In genomic region chr17:676060-676745, GRCh38 we compare ENCODE assay signal across 17 cellular contexts. TPM values are rescaled to one million over a fixed set of nuclear protein-coding genes. Genes with fewer than 3 reads are reported as not detected.
A peak's percentile ranks its signal among the peaks of the same experiment; 100 is the strongest.
DNase-seq lines count a peak whose midpoint lies in the region; ATAC-seq and TF ChIP-seq lines count a peak whose summit lies in the region.
"Had no signal": no experiment of that assay in that cellular context is flagged by ENCODE, and none has a peak within 500 bp of the region (broad histone marks: within the 10 kb centered on the region; RNA-seq: fewer than 3 reads in every experiment).

No MANE protein-coding gene starts in this region.

- H3K27me3 ChIP-seq in IMR-90 (ENCODE audit: control insufficient read depth, insufficient read depth, low read length), result no peaks in the 10 kb centered on the region
- no peaks in the 10 kb centered on the region for H3K27me3 ChIP-seq in right atrium auricular region
- H3K27me3 ChIP-seq in suprapubic skin, result no peaks in the 10 kb centered on the region
- H3K27me3 ChIP-seq: testis had no signal

- peaks cover 18% of the 10 kb centered on the region for H3K4me1 ChIP-seq in IMR-90 (ENCODE audit: control insufficient read depth, insufficient read depth, low read length)
- no peaks in the 10 kb centered on the region for H3K4me1 ChIP-seq in right atrium auricular region
- peaks cover 6% of the 10 kb centered on the region for H3K4me1 ChIP-seq in suprapubic skin

- H3K56ac ChIP-seq in IMR-90 (ENCODE audit: extremely low read depth, insufficient read depth, low read length), result no peak overlapping the region

- peak overlapping the region; percentile 12; the same call in 1 of the 2 replicates for H3K4ac ChIP-seq in IMR-90 (ENCODE audit: low read depth, low read length)

- H2AFZ ChIP-seq in IMR-90 (replicated peaks; ENCODE audit: low read length, poor library complexity), result no peak overlapping the region

- no peak overlapping the region for H3K4me3 ChIP-seq in IMR-90 (ENCODE audit: insufficient read depth, low read depth, low read length)
- H3K4me3 ChIP-seq in right atrium auricular region, result no peak overlapping the region
- no peak overlapping the region for H3K4me3 ChIP-seq in suprapubic skin
- H3K4me3 ChIP-seq: testis had no signal

- H3K18ac ChIP-seq in IMR-90 (ENCODE audit: low read depth, low read length), result peak overlapping the region; percentile 43; the same call in 1 of the 2 replicates

- H3K36me3 ChIP-seq in IMR-90 (ENCODE audit: control insufficient read depth, insufficient read depth, low read length) (no peaks in the 10 kb centered on the region; the same call in 1 of the 2 replicates), right atrium auricular region (no peaks in the 10 kb centered on the region), suprapubic skin (peaks cover 20% of the 10 kb centered on the region)

- H4K5ac ChIP-seq in IMR-90 (ENCODE audit: low read depth, low read length), result peak overlapping the region; percentile 40; the same call in 1 of the 2 replicates

- 0 out of 2 replicates have a peak overlapping the region, but pooled peaks have one; percentile 2 for H3K14ac ChIP-seq in IMR-90 (replicated peaks; ENCODE audit: low read depth, low read length)

- peak overlapping the region; percentile 37 for H2BK5ac ChIP-seq in IMR-90 (ENCODE audit: low read depth, low read length, poor library complexity, severe bottlenecking)

- peaks cover 14% of the 10 kb centered on the region; the same call in 1 of the 2 replicates for H3K9me1 ChIP-seq in IMR-90 (ENCODE audit: insufficient read depth, low read length)

- CTCF ChIA-PET in IMR-90 (lab: Yijun Ruan, JAX), result no interaction called here
- CTCF ChIA-PET in activated naive CD4-positive, alpha-beta T cell treated with anti-CD3 and anti-CD28 coated beads, Interleukin-2, amount 10 ng/mL, durations not matched to agents 7 days and 5 days (lab: Charles Lee), result no interaction called here

- H2BK15ac ChIP-seq in IMR-90 (ENCODE audit: low read depth, low read length), result no peak overlapping the region

- H3K9ac ChIP-seq in IMR-90 (ENCODE audit: low read depth, low read length), result no peak overlapping the region

- no peak overlapping the region; the same call in 1 of the 2 replicates for H3K27ac ChIP-seq in IMR-90 (ENCODE audit: insufficient read depth, low read length)
- peak overlapping the region; percentile 54 to 60 for H3K27ac ChIP-seq in right atrium auricular region
- H3K27ac ChIP-seq in suprapubic skin, result peak overlapping the region; percentile 0
- H3K27ac ChIP-seq: testis had no signal

- peaks cover 5% of the 10 kb centered on the region; the same call in 1 of the 2 replicates for H4K20me1 ChIP-seq in IMR-90 (ENCODE audit: insufficient read depth, low read length)

- peak overlapping the region; percentile 33; the same call in 1 of the 2 replicates for H2AK5ac ChIP-seq in IMR-90 (ENCODE audit: low read depth, low read length)

- no CpG with 5 or more reads among the region's 8 CpGs for whole genome bisulfite sequencing in IMR-90 (ENCODE audit: extremely low coverage in 2 of 2, insufficient read length in 1 of 2), 2 experiments
- 63% methylated on average over 8 of the region's 8 CpGs for WGBS in suprapubic skin

- no peak overlapping the region for H2AK9ac ChIP-seq in IMR-90 (replicated peaks; ENCODE audit: low read depth, low read length, poor library complexity)

- H3K4me2 ChIP-seq in IMR-90 (ENCODE audit: low read depth, low read length), result peak overlapping the region; percentile 20; the same call in 1 of the 2 replicates

- 0 out of 2 replicates have a peak overlapping the region, but pooled peaks have one; percentile 25 for H3K23ac ChIP-seq in IMR-90 (ENCODE audit: low read depth, low read length)

- dilution Hi-C loops in IMR-90 (cut with HindIII; ENCODE audit: low sequenced_read_pairs, unreplicated experiment), result no loop called here

- peaks cover 18 to 51% of the 10 kb centered on the region in 2 experiments for H3K79me1 ChIP-seq in IMR-90 (ENCODE audit: low read depth in 1 of 2, low read length in 2 of 2)

- in situ Hi-C loops in IMR-90 (cut with MboI; ENCODE audit: low sequenced_read_pairs), result no loop called here

- TF ChIP-seq RAD21 in IMR-90 (IDR thresholded peaks at IDR 0.05; ENCODE audit: low read length), result no peak

- ATAC-seq in IMR-90 (ENCODE audit: low read depth) (peak; percentile 6; the same call in 1 of the 2 replicates), HG02642 (IDR thresholded peaks at IDR 0.05; ENCODE audit: poor library complexity, unreplicated experiment) (no peak)
- ATAC-seq: activated T-cell treated with anti-CD3 and anti-CD28 coated beads, Interleukin-2, amount 50 U/mL, for 4 hours had no signal

- peak overlapping the region; percentile 43; the same call in 1 of the 2 replicates for H2BK20ac ChIP-seq in IMR-90 (ENCODE audit: low read depth, low read length)

- no peaks in the 10 kb centered on the region for H3K27me3 Mint-ChIP-seq in activated naive CD4-positive, alpha-beta T cell treated with anti-CD3 and anti-CD28 coated beads, Interleukin-2, amount 10 ng/mL, durations not matched to agents 7 days and 5 days
- H3K27me3 Mint-ChIP-seq in progenitor cell of endocrine pancreas, result no peaks in the 10 kb centered on the region
- H3K27me3 Mint-ChIP-seq: activated naive CD8-positive, alpha-beta T cell treated with anti-CD3 and anti-CD28 coated beads for 36 hours had no signal

- TF ChIP-seq EP300 in suprapubic skin (IDR thresholded peaks at IDR 0.05), result no peak

- intact Hi-C loops in IMR-90 (cut with micrococcal nuclease), result no loop called here

- H3K36me3 Mint-ChIP-seq in activated naive CD4-positive, alpha-beta T cell treated with anti-CD3 and anti-CD28 coated beads, Interleukin-2, amount 10 ng/mL, durations not matched to agents 7 days and 5 days, result peaks cover 18% of the 10 kb centered on the region
- H3K36me3 Mint-ChIP-seq in progenitor cell of endocrine pancreas (ENCODE audit: insufficient read depth), result peaks cover 8% of the 10 kb centered on the region

- 0 out of 2 replicates have a peak overlapping the region, but pooled peaks have one; percentile 6 for H2BK120ac ChIP-seq in IMR-90 (ENCODE audit: low read depth, low read length)

- H4K91ac ChIP-seq in IMR-90 (ENCODE audit: insufficient read depth, low read depth, low read length), result peak overlapping the region; percentile 14; the same call in 1 of the 2 replicates

- DNase-seq in IMR-90 (peak; percentile 83), dermis blood vessel endothelial cell (peak; percentile 32), right atrium auricular region (ENCODE audit: low spot score) (no peak), suprapubic skin (ENCODE audit: low spot score in 2 of 2) (no peak), germinal center (ENCODE audit: low spot score) (no peak), progenitor cell of endocrine pancreas (ENCODE audit: low spot score, unreplicated experiment) (no peak)
- DNase-seq in activated naive CD4-positive, alpha-beta T cell treated with anti-CD3 and anti-CD28 coated beads, Interleukin-2, amount 10 ng/mL, durations not matched to agents 7 days and 5 days, result no peak
- DNase-seq: activated CD4-positive, alpha-beta T cell treated with anti-CD3 and anti-CD28 coated beads, Interleukin-2, amount 50 U/mL, for 48 hours; activated naive CD8-positive, alpha-beta T cell treated with anti-CD3 and anti-CD28 coated beads for 36 hours; activated T-cell treated with anti-CD3 and anti-CD28 coated beads, Interleukin-2, amount 50 U/mL, for 4 hours; head of caudate nucleus; islet precursor cell; NCI-H2081 treated with DMSO at 0.1 percent for 48 hours; NCI-H774; stimulated activated CD4-positive, alpha-beta T cell treated with anti-CD3 and anti-CD28 coated beads, Interleukin-4, amount 100 ng/mL, for 1 hour; testis had no signal

- H3K4me1 Mint-ChIP-seq in activated naive CD4-positive, alpha-beta T cell treated with anti-CD3 and anti-CD28 coated beads, Interleukin-2, amount 10 ng/mL, durations not matched to agents 7 days and 5 days, result no peaks in the 10 kb centered on the region
- H3K4me1 Mint-ChIP-seq in progenitor cell of endocrine pancreas (ENCODE audit: low read depth), result no peaks in the 10 kb centered on the region

- POLR2A ChIA-PET in IMR-90 (lab: Charles Lee; ENCODE audit: unreplicated experiment), result no interaction called here

- no peaks in the 10 kb centered on the region for H3K9me3 Mint-ChIP-seq in activated naive CD4-positive, alpha-beta T cell treated with anti-CD3 and anti-CD28 coated beads, Interleukin-2, amount 10 ng/mL, durations not matched to agents 7 days and 5 days
- no peaks in the 10 kb centered on the region for H3K9me3 Mint-ChIP-seq in progenitor cell of endocrine pancreas (ENCODE audit: low read depth)
- H3K9me3 Mint-ChIP-seq: activated naive CD8-positive, alpha-beta T cell treated with anti-CD3 and anti-CD28 coated beads for 36 hours; activated T-cell treated with anti-CD3 and anti-CD28 coated beads, Interleukin-2, amount 50 U/mL, for 4 hours had no signal

- H4K8ac ChIP-seq in IMR-90 (ENCODE audit: low read depth in 2 of 2, low read length in 2 of 2), result peak overlapping the region in 1 of 2 experiments; percentile 6; a peak in 1 of 4 replicates

- TF ChIP-seq POLR2A in IMR-90 (IDR thresholded peaks at IDR 0.05; ENCODE audit: low read depth, low read length) (no peak), suprapubic skin (IDR thresholded peaks at IDR 0.05) (no peak)

- no peak overlapping the region for H3K4me3 Mint-ChIP-seq in activated naive CD4-positive, alpha-beta T cell treated with anti-CD3 and anti-CD28 coated beads, Interleukin-2, amount 10 ng/mL, durations not matched to agents 7 days and 5 days
- no peak overlapping the region for H3K4me3 Mint-ChIP-seq in progenitor cell of endocrine pancreas (ENCODE audit: low read depth)
- H3K4me3 Mint-ChIP-seq: activated naive CD8-positive, alpha-beta T cell treated with anti-CD3 and anti-CD28 coated beads for 36 hours; activated T-cell treated with anti-CD3 and anti-CD28 coated beads, Interleukin-2, amount 50 U/mL, for 4 hours had no signal

- no peak for TF ChIP-seq CTCF in IMR-90 (conservative IDR thresholded peaks at IDR 0.05; ENCODE audit: low read depth, low read length)
- no peak for TF ChIP-seq CTCF in right atrium auricular region (IDR thresholded peaks at IDR 0.05)
- no peak for TF ChIP-seq CTCF in suprapubic skin (IDR thresholded peaks at IDR 0.05)
- no peak for TF ChIP-seq CTCF in progenitor cell of endocrine pancreas (IDR thresholded peaks at IDR 0.05; ENCODE audit: unreplicated experiment)

- H3K27ac Mint-ChIP-seq in activated naive CD4-positive, alpha-beta T cell treated with anti-CD3 and anti-CD28 coated beads, Interleukin-2, amount 10 ng/mL, durations not matched to agents 7 days and 5 days, result no peak overlapping the region
- no peak overlapping the region for H3K27ac Mint-ChIP-seq in progenitor cell of endocrine pancreas
- H3K27ac Mint-ChIP-seq: activated naive CD8-positive, alpha-beta T cell treated with anti-CD3 and anti-CD28 coated beads for 36 hours had no signal

- H3K9me3 ChIP-seq in IMR-90 (ENCODE audit: control insufficient read depth, insufficient read depth, low read length), result no peaks in the 10 kb centered on the region
- no peaks in the 10 kb centered on the region for H3K9me3 ChIP-seq in right atrium auricular region
- no peaks in the 10 kb centered on the region for H3K9me3 ChIP-seq in suprapubic skin
- H3K9me3 ChIP-seq: testis had no signal

- TSS peak; percentile 13 for BruUV-seq in IMR-90 (replicated peaks; lab: Mats Ljungman, UMichigan)

RNA-seq across cellular contexts. Expression of gene VPS53, which starts 38.4 kb away (rescaled TPM):
- total RNA-seq in IMR-90 (2012; rRNA removed) (31.0 and 32.8 TPM in 2 replicates), dermis blood vessel endothelial cell (15.0 and 19.0 TPM in 2 replicates), right atrium auricular region (10 to 100 TPM; 11.3 to 17.9 TPM), suprapubic skin (10 to 100 TPM; 26.1 to 81.2 (median 36.8) TPM), progenitor cell of endocrine pancreas (75.2 and 87.4 TPM in 2 replicates)
- 19.3 and 23.4 TPM in 2 replicates for polyA plus RNA-seq in IMR-90 (2012; rRNA removed)
- 6.8 and 8.5 TPM in 2 replicates for polyA plus RNA-seq in IMR-90 (2012; cell fraction: cytosol; rRNA removed)
- polyA plus RNA-seq in IMR-90 (2012; cell fraction: nucleus; rRNA removed; ENCODE audit: low replicate concordance), result 14.4 and 19.3 TPM in 2 replicates

RNA-seq across cellular contexts. Expression of gene TLCD3A, which starts 56.2 kb away (rescaled TPM):
- 14.4 and 15.2 TPM in 2 replicates for total RNA-seq in IMR-90 (2012; rRNA removed)
- polyA plus RNA-seq in IMR-90 (2012; rRNA removed), result 33.3 and 35.0 TPM in 2 replicates
- polyA plus RNA-seq in IMR-90 (2012; cell fraction: cytosol; rRNA removed), result 23.3 and 36.1 TPM in 2 replicates
- 19.6 and 20.6 TPM in 2 replicates for polyA plus RNA-seq in IMR-90 (2012; cell fraction: nucleus; rRNA removed; ENCODE audit: low replicate concordance)
- 17.0 and 17.9 TPM in 2 replicates for total RNA-seq in dermis blood vessel endothelial cell
- total RNA-seq in right atrium auricular region, result 1 to 10 TPM; 1.5 to 4.8 TPM
- 100 to 1,000 TPM in 1 of 4 donors, 10 to 100 TPM in 3; 47.8 to 120 (median 79.4) TPM for total RNA-seq in suprapubic skin
- 27.2 and 28.0 TPM in 2 replicates for total RNA-seq in progenitor cell of endocrine pancreas

Comparison
In these comparisons a context has a peak if more than half of its experiments do, and no peak if none do; other contexts are left out.
1. DNase-seq: peak in IMR-90 (single experiment) and dermis blood vessel endothelial cell (single experiment); none in right atrium auricular region (single experiment), suprapubic skin (0 of 2), germinal center (single experiment), activated naive CD4-positive, alpha-beta T cell treated with anti-CD3 and anti-CD28 coated beads, Interleukin-2, amount 10 ng/mL, durations not matched to agents 7 days and 5 days (single experiment) and progenitor cell of endocrine pancreas (single experiment).